ENCODE assay signal across 21 cellular contexts in the genomic region with DNA sequence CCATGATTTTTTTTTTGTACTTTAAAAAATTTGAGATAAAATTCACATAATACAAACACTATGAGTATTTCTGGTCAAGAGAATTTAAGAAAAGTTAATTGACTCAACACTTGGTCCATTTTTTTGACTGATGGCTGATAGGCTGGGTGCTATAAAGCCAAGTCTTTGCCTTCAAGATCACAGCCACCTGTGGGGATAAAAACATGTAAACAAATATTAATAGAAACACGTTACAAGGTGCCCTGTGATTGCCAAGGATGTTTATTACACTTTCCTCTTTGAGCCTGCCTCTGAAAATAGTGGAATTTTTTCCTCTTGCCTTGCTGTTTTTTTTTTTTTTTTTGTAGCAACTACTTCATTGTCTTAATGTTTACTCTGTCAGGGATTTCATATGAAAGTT.
DNase-seq lines count a peak whose midpoint lies in the region; ATAC-seq and TF ChIP-seq lines count a peak whose summit lies in the region.
"Had no signal": no experiment of that assay in that cellular context is flagged by ENCODE, and none has a peak within 500 bp of the region (broad histone marks: within the 10 kb centered on the region; RNA-seq: fewer than 3 reads in every experiment).

No MANE protein-coding gene starts in this region.

- no peaks in the 10 kb centered on the region for H3K36me3 ChIP-seq in GM23338 (ENCODE audit: insufficient read depth)
- no peaks in the 10 kb centered on the region for H3K36me3 ChIP-seq in psoas muscle (ENCODE audit: insufficient read depth in 1 of 2, low read depth in 1 of 2)
- H3K36me3 ChIP-seq in neural progenitor cell = no peaks in the 10 kb centered on the region
- H3K36me3 ChIP-seq: BE2C; BLaER1 treated with 17β-estradiol and CSF1 and Interleukin-3, amounts not matched to agents 10 nM and 100 nM; HAP-1 had no signal

- H3K4me1 Mint-ChIP-seq in GM23338 (peaks cover 54% of the 10 kb centered on the region), WTC11 (peaks cover 62% of the 10 kb centered on the region), neural progenitor cell (peaks cover 4% of the 10 kb centered on the region)
- no peaks in the 10 kb centered on the region for H3K4me1 Mint-ChIP-seq in activated T-helper 1 cell treated with anti-CD3 and anti-CD28 coated beads, Interleukin-12 subunit alpha, Interleukin-12 subunit beta, Interleukin-2, Interleukin-4 antibody, amounts not matched to agents 30 ng/mL and 10 ng/mL and 1 ng/mL, durations not matched to agents 14 hours and 24 hours and 36 hours (ENCODE audit: low read depth)
- H3K4me1 Mint-ChIP-seq: CD14-positive monocyte; CD8-positive, alpha-beta memory T cell had no signal

- H3K9me3 Mint-ChIP-seq in GM23338 (no peaks in the 10 kb centered on the region), WTC11 (peaks cover 7% of the 10 kb centered on the region; the same call in 1 of the 2 replicates), neural progenitor cell (no peaks in the 10 kb centered on the region)
- H3K9me3 Mint-ChIP-seq in activated T-helper 1 cell treated with anti-CD3 and anti-CD28 coated beads, Interleukin-12 subunit alpha, Interleukin-12 subunit beta, Interleukin-2, Interleukin-4 antibody, amounts not matched to agents 30 ng/mL and 10 ng/mL and 1 ng/mL, durations not matched to agents 14 hours and 24 hours and 36 hours = no peaks in the 10 kb centered on the region
- H3K9me3 Mint-ChIP-seq: CD4-positive, alpha-beta T cell; HFFc6 had no signal

- H3K9me2 ChIP-seq in GM23338 (ENCODE audit: insufficient read depth) = 0 out of 2 replicates have a peak, but pooled peaks cover 3% of the 10 kb centered on the region

- H3K27ac Mint-ChIP-seq in GM23338 = peak overlapping the region; percentile 69
- peak overlapping the region; percentile 32; the same call in 1 of the 2 replicates for H3K27ac Mint-ChIP-seq in WTC11
- H3K27ac Mint-ChIP-seq in activated T-helper 1 cell treated with anti-CD3 and anti-CD28 coated beads, Interleukin-12 subunit alpha, Interleukin-12 subunit beta, Interleukin-2, Interleukin-4 antibody, amounts not matched to agents 30 ng/mL and 10 ng/mL and 1 ng/mL, durations not matched to agents 14 hours and 24 hours and 36 hours = no peak overlapping the region
- no peak overlapping the region for H3K27ac Mint-ChIP-seq in neural progenitor cell
- H3K27ac Mint-ChIP-seq: CD14-positive monocyte; CD4-positive, alpha-beta T cell; HFFc6 had no signal

- TF ChIP-seq CTCF in GM23338 (conservative IDR thresholded peaks at IDR 0.05; ENCODE audit: low read depth in 2 of 2) (no peak), WTC11 (IDR thresholded peaks at IDR 0.05) (no peak), psoas muscle (IDR thresholded peaks at IDR 0.05) (no peak), neural progenitor cell (IDR thresholded peaks at IDR 0.05) (no peak)

- no peaks in the 10 kb centered on the region for H4K20me1 ChIP-seq in GM23338 (replicated peaks; ENCODE audit: insufficient read depth)
- no peaks in the 10 kb centered on the region for H4K20me1 ChIP-seq in neural progenitor cell (ENCODE audit: low read depth)
- H4K20me1 ChIP-seq: BLaER1 treated with 17β-estradiol and CSF1 and Interleukin-3, amounts not matched to agents 10 nM and 100 nM had no signal

- H3K36me3 Mint-ChIP-seq in GM23338 (ENCODE audit: low read depth) (peaks cover 2% of the 10 kb centered on the region; the same call in 1 of the 3 replicates), WTC11 (peaks cover 3% of the 10 kb centered on the region; the same call in 1 of the 2 replicates), neural progenitor cell (no peaks in the 10 kb centered on the region)
- H3K36me3 Mint-ChIP-seq in activated T-helper 1 cell treated with anti-CD3 and anti-CD28 coated beads, Interleukin-12 subunit alpha, Interleukin-12 subunit beta, Interleukin-2, Interleukin-4 antibody, amounts not matched to agents 30 ng/mL and 10 ng/mL and 1 ng/mL, durations not matched to agents 14 hours and 24 hours and 36 hours (ENCODE audit: low read depth) = no peaks in the 10 kb centered on the region
- H3K36me3 Mint-ChIP-seq: CD14-positive monocyte; CD8-positive, alpha-beta memory T cell had no signal

- H3K27ac ChIP-seq in GM23338 (ENCODE audit: low read depth) = peak overlapping the region; percentile 26; the same call in 1 of the 2 replicates
- peak overlapping the region; percentile 53 for H3K27ac ChIP-seq in psoas muscle
- H3K27ac ChIP-seq in neural progenitor cell = no peak overlapping the region
- H3K27ac ChIP-seq: A549; BLaER1 treated with 17β-estradiol and CSF1 and Interleukin-3, amounts not matched to agents 10 nM and 100 nM had no signal

- 3 to 14% (median 8%) methylated on average over 1 of the region's 1 CpG for WGBS in psoas muscle, 3 donors

- H2AFZ ChIP-seq in GM23338 (no peak overlapping the region), neural progenitor cell (replicated peaks) (no peak overlapping the region)

- intact Hi-C loops in psoas muscle (cut with DNase I) = no loop called here
- intact Hi-C loops in activated T-helper 1 cell treated with anti-CD3 and anti-CD28 coated beads, Interleukin-12 subunit alpha, Interleukin-12 subunit beta, Interleukin-2, Interleukin-4 antibody, amounts not matched to agents 30 ng/mL and 10 ng/mL and 1 ng/mL, durations not matched to agents 14 hours and 24 hours and 36 hours (cut with micrococcal nuclease) = no loop called here

- DNase-seq in GM23338 (ENCODE audit: low spot score) (no peak), WTC11 (ENCODE audit: low spot score) (no peak), psoas muscle (no peak), NCI-H2081 (lab: John Stamatoyannopoulos, UW) (no peak), neural progenitor cell (ENCODE audit: low spot score) (no peak)
- DNase-seq in activated T-helper 1 cell treated with anti-CD3 and anti-CD28 coated beads, Interleukin-12 subunit alpha, Interleukin-12 subunit beta, Interleukin-2, Interleukin-4 antibody, amounts not matched to agents 30 ng/mL and 10 ng/mL and 1 ng/mL, durations not matched to agents 14 hours and 24 hours and 36 hours (ENCODE audit: low spot score) = no peak
- DNase-seq: 8988T; ACHN; AML-193; BE2C; CD4-positive, alpha-beta T cell; CD8-positive, alpha-beta memory T cell; DMS 273 treated with DMSO at 0.1 percent for 48 hours; DMS53; DMS79 treated with DMSO at 0.1 percent for 48 hours; HFFc6 had no signal

- no peak overlapping the region for H3K4me3 ChIP-seq in GM23338
- no peak overlapping the region for H3K4me3 ChIP-seq in psoas muscle
- H3K4me3 ChIP-seq in neural progenitor cell = no peak overlapping the region
- H3K4me3 ChIP-seq: A549; BLaER1 treated with 17β-estradiol and CSF1 and Interleukin-3, amounts not matched to agents 10 nM and 100 nM; HAP-1 had no signal

- H3K4me2 ChIP-seq in GM23338 (no peak overlapping the region), neural progenitor cell (no peak overlapping the region)
- H3K4me2 ChIP-seq: A549; BLaER1 treated with 17β-estradiol and CSF1 and Interleukin-3, amounts not matched to agents 10 nM and 100 nM had no signal

- H3K79me2 ChIP-seq in GM23338 (replicated peaks; ENCODE audit: insufficient read depth) (peaks cover 93% of the 10 kb centered on the region), neural progenitor cell (ENCODE audit: low read depth) (no peaks in the 10 kb centered on the region)

- H3K4me3 Mint-ChIP-seq in GM23338 = no peak overlapping the region
- H3K4me3 Mint-ChIP-seq in WTC11 = no peak overlapping the region
- H3K4me3 Mint-ChIP-seq in activated T-helper 1 cell treated with anti-CD3 and anti-CD28 coated beads, Interleukin-12 subunit alpha, Interleukin-12 subunit beta, Interleukin-2, Interleukin-4 antibody, amounts not matched to agents 30 ng/mL and 10 ng/mL and 1 ng/mL, durations not matched to agents 14 hours and 24 hours and 36 hours = no peak overlapping the region
- H3K4me3 Mint-ChIP-seq in neural progenitor cell = no peak overlapping the region
- H3K4me3 Mint-ChIP-seq: CD14-positive monocyte; CD4-positive, alpha-beta T cell; CD8-positive, alpha-beta memory T cell; HFFc6 had no signal

- H3K27me3 Mint-ChIP-seq in GM23338 (ENCODE audit: insufficient read depth, low read depth, poor library complexity) = no peaks in the 10 kb centered on the region
- no peaks in the 10 kb centered on the region for H3K27me3 Mint-ChIP-seq in WTC11 (ENCODE audit: low read depth)
- no peaks in the 10 kb centered on the region for H3K27me3 Mint-ChIP-seq in activated T-helper 1 cell treated with anti-CD3 and anti-CD28 coated beads, Interleukin-12 subunit alpha, Interleukin-12 subunit beta, Interleukin-2, Interleukin-4 antibody, amounts not matched to agents 30 ng/mL and 10 ng/mL and 1 ng/mL, durations not matched to agents 14 hours and 24 hours and 36 hours (ENCODE audit: insufficient read depth)
- peaks cover 3% of the 10 kb centered on the region for H3K27me3 Mint-ChIP-seq in neural progenitor cell (ENCODE audit: insufficient read depth, low read depth)

- CTCF ChIA-PET in WTC11 (lab: Charles Lee) = interaction anchor here (1.7 kb wide), 1 partner anchor 17 kb away, joined by 5 read pairs; no protein-coding TSS in a partner anchor

- no peak overlapping the region for H3K9ac ChIP-seq in neural progenitor cell
- H3K9ac ChIP-seq: BLaER1 treated with 17β-estradiol and CSF1 and Interleukin-3, amounts not matched to agents 10 nM and 100 nM had no signal

- no peaks in the 10 kb centered on the region for H3K27me3 ChIP-seq in GM23338 (ENCODE audit: insufficient read depth)
- no peaks in the 10 kb centered on the region for H3K27me3 ChIP-seq in psoas muscle (ENCODE audit: insufficient read depth in 3 of 3, low read length in 2 of 3)
- no peaks in the 10 kb centered on the region for H3K27me3 ChIP-seq in neural progenitor cell
- H3K27me3 ChIP-seq: BE2C; BLaER1 treated with 17β-estradiol and CSF1 and Interleukin-3, amounts not matched to agents 10 nM and 100 nM had no signal

- ATAC-seq in GM23338 (no peak), WTC11 (no peak), psoas muscle (peak in 1 of 4 donors; percentile 52)
- no peak for ATAC-seq in activated CD4-positive, CD25-positive, alpha-beta regulatory T cell treated with anti-CD3 and anti-CD28 coated beads, Interleukin-2, amount 50 U/mL, for 24 hours
- ATAC-seq: A549 had no signal

- POLR2A ChIA-PET in WTC11 (lab: Charles Lee) = no interaction called here

- H3K4me1 ChIP-seq in GM23338 (ENCODE audit: insufficient read depth) (peaks cover 68% of the 10 kb centered on the region), psoas muscle (peaks cover 58% of the 10 kb centered on the region), neural progenitor cell (no peaks in the 10 kb centered on the region)
- H3K4me1 ChIP-seq: A549; BE2C; BLaER1 treated with 17β-estradiol and CSF1 and Interleukin-3, amounts not matched to agents 10 nM and 100 nM; HAP-1 had no signal

- H3F3A ChIP-seq in GM23338 (replicated peaks; ENCODE audit: low read depth) (no peaks in the 10 kb centered on the region), neural progenitor cell (ENCODE audit: low read depth) (no peaks in the 10 kb centered on the region)

- H3K9me3 ChIP-seq in psoas muscle (no peaks in the 10 kb centered on the region), neural progenitor cell (ENCODE audit: low read depth) (no peaks in the 10 kb centered on the region)
- H3K9me3 ChIP-seq: A549; BE2C; BLaER1 treated with 17β-estradiol and CSF1 and Interleukin-3, amounts not matched to agents 10 nM and 100 nM; HAP-1 had no signal

TF ChIP-seq in GM23338, 12 proteins besides CTCF, POLR2A, EP300 and RAD21 (continues in another document):
- TF ChIP-seq EZH2 (IDR thresholded peaks at IDR 0.05; ENCODE audit: low read depth, unreplicated experiment) = no peak

TF ChIP-seq in WTC11, 78 proteins besides CTCF, POLR2A, EP300 and RAD21 (continues in another document):
- no peak for TF ChIP-seq FOXK1 (CRISPR knock-in tag; IDR thresholded peaks at IDR 0.05)

Comparison
In these comparisons a context has a peak if more than half of its experiments do, and no peak if none do; other contexts are left out.
1. H3K27ac Mint-ChIP-seq: peak in GM23338 (single experiment) and WTC11 (single experiment); none in activated T-helper 1 cell treated with anti-CD3 and anti-CD28 coated beads, Interleukin-12 subunit alpha, Interleukin-12 subunit beta, Interleukin-2, Interleukin-4 antibody, amounts not matched to agents 30 ng/mL and 10 ng/mL and 1 ng/mL, durations not matched to agents 14 hours and 24 hours and 36 hours (single experiment) and neural progenitor cell (single experiment).